8 cellular contexts compared by ENCODE assay signal in genomic region chr4:67699603-67700002, GRCh38. TPM values are rescaled to one million over a fixed set of nuclear protein-coding genes. Genes with fewer than 3 reads are reported as not detected.
DNase-seq lines count a peak whose midpoint lies in the region; ATAC-seq and TF ChIP-seq lines count a peak whose summit lies in the region.
"Had no signal": no experiment of that assay in that cellular context is flagged by ENCODE, and none has a peak within 500 bp of the region (broad histone marks: within the 10 kb centered on the region; RNA-seq: fewer than 3 reads in every experiment).

No MANE protein-coding gene starts in this region.

- H3K4me2 ChIP-seq in GM23338 (peak overlapping the region; percentile 92), PC-9 (peak overlapping the region; percentile 85)

- DNase-seq in GM23338 (ENCODE audit: low spot score) = no peak
- no peak for DNase-seq in PC-9
- no peak for DNase-seq in epithelial cell of esophagus (ENCODE audit: low read depth)
- no peak for DNase-seq in dedifferentiated amniotic fluid mesenchymal stem cell (ENCODE audit: extremely low spot score)
- DNase-seq: NCI-H1436 treated with DMSO at 0.1 percent for 48 hours had no signal

- intact Hi-C loops in PC-9 (cut with micrococcal nuclease; ENCODE audit: unreplicated experiment) = loop anchor here (2.0 kb wide), 1 partner anchor 155 kb away; the partner anchor contains the start of gene CENPC

- CTCF ChIA-PET in PC-9 (lab: Charles Lee) = interaction anchor here (1.7 kb wide), 1 partner anchor 47 kb away, joined by 7 read pairs; no protein-coding TSS in a partner anchor

- H3K36me3 Mint-ChIP-seq in GM23338 (ENCODE audit: low read depth) = peaks cover 4% of the 10 kb centered on the region; the same call in 2 of the 3 replicates

- no peaks in the 10 kb centered on the region for H3K9me3 Mint-ChIP-seq in GM23338

- no peaks in the 10 kb centered on the region for H3K27me3 Mint-ChIP-seq in GM23338 (ENCODE audit: insufficient read depth, low read depth, poor library complexity)

- H3K27ac Mint-ChIP-seq in GM23338 = peak overlapping the region; percentile 95; the same call in 1 of the 2 replicates

- no peaks in the 10 kb centered on the region for H3F3A ChIP-seq in GM23338 (replicated peaks; ENCODE audit: low read depth)
- peaks cover 10% of the 10 kb centered on the region; the same call in 1 of the 2 replicates for H3F3A ChIP-seq in PC-9 (ENCODE audit: insufficient read depth, low read depth)

- H3K4me3 ChIP-seq in GM23338 (peak overlapping the region; percentile 85), PC-9 (peak overlapping the region; percentile 84), epithelial cell of esophagus (ENCODE audit: low read length) (peak overlapping the region; percentile 83), rectal smooth muscle tissue (ENCODE audit: low read length) (peak overlapping the region; percentile 91)

- no peaks in the 10 kb centered on the region for H3K27me3 ChIP-seq in GM23338 (ENCODE audit: insufficient read depth)
- no peaks in the 10 kb centered on the region for H3K27me3 ChIP-seq in PC-9 (ENCODE audit: insufficient read depth, low read depth)
- no peaks in the 10 kb centered on the region for H3K27me3 ChIP-seq in rectal smooth muscle tissue (ENCODE audit: control insufficient read depth, insufficient read depth, low read length)

- TF ChIP-seq CTCF in GM23338 (conservative IDR thresholded peaks at IDR 0.05; ENCODE audit: low read depth in 2 of 2) (no peak), PC-9 (conservative IDR thresholded peaks at IDR 0.05) (no peak), epithelial cell of esophagus (IDR thresholded peaks at IDR 0.05; ENCODE audit: insufficient read depth, low read depth, low read length, missing control alignments) (no peak)

- no peaks in the 10 kb centered on the region for H3K9me3 ChIP-seq in PC-9 (ENCODE audit: insufficient read depth, low read depth)

- TSS peak; percentile 51 for BruUV-seq in PC-9 (replicated peaks; lab: Mats Ljungman, UMichigan)

- peak overlapping the region; percentile 88 for H3K4me3 Mint-ChIP-seq in GM23338

- H3K9me2 ChIP-seq in GM23338 (ENCODE audit: insufficient read depth) (no peaks in the 10 kb centered on the region), PC-9 (ENCODE audit: insufficient read depth) (no peaks in the 10 kb centered on the region)

- no peak for ATAC-seq in GM23338
- ATAC-seq in esophagus mucosa = no peak
- no peak for ATAC-seq in GM19397 (IDR thresholded peaks at IDR 0.05; ENCODE audit: unreplicated experiment)

- H3K9ac ChIP-seq in rectal smooth muscle tissue (ENCODE audit: low read length) = no peak overlapping the region

- POLR2A ChIA-PET in PC-9 (lab: Charles Lee; ENCODE audit: unreplicated experiment) = interaction anchor here (0.6 kb wide), 1 partner anchor 79 kb away, joined by 4 read pairs; no protein-coding TSS in a partner anchor

- H3K27ac ChIP-seq in GM23338 (ENCODE audit: low read depth) (no peak overlapping the region), PC-9 (peak overlapping the region; percentile 84), rectal smooth muscle tissue (ENCODE audit: low read depth, low read length) (no peak overlapping the region)

- H3K36me3 ChIP-seq in GM23338 (ENCODE audit: insufficient read depth) = peaks cover 3% of the 10 kb centered on the region; the same call in 1 of the 2 replicates
- H3K36me3 ChIP-seq in PC-9 (ENCODE audit: low read depth) = no peaks in the 10 kb centered on the region
- H3K36me3 ChIP-seq in rectal smooth muscle tissue (ENCODE audit: control insufficient read depth, insufficient read depth, low read length) = no peaks in the 10 kb centered on the region

- H3K4me1 ChIP-seq in GM23338 (ENCODE audit: insufficient read depth) = peaks cover 8% of the 10 kb centered on the region
- H3K4me1 ChIP-seq in PC-9 (replicated peaks; ENCODE audit: insufficient read depth) = peaks cover 12% of the 10 kb centered on the region
- no peaks in the 10 kb centered on the region for H3K4me1 ChIP-seq in rectal smooth muscle tissue (ENCODE audit: control insufficient read depth, insufficient read depth, low read length)

- peaks cover 11% of the 10 kb centered on the region for H3K4me1 Mint-ChIP-seq in GM23338

- peaks cover 83% of the 10 kb centered on the region for H3K79me2 ChIP-seq in GM23338 (replicated peaks; ENCODE audit: insufficient read depth)
- peaks cover 54% of the 10 kb centered on the region for H3K79me2 ChIP-seq in PC-9 (ENCODE audit: low read depth)

- H4K20me1 ChIP-seq in GM23338 (replicated peaks; ENCODE audit: insufficient read depth) (no peaks in the 10 kb centered on the region), PC-9 (ENCODE audit: insufficient read depth) (no peaks in the 10 kb centered on the region)

- H2AFZ ChIP-seq in GM23338 (no peak overlapping the region), PC-9 (peak overlapping the region; percentile 83; the same call in 1 of the 2 replicates)

TF ChIP-seq in GM23338, 12 proteins besides CTCF, POLR2A, EP300 and RAD21:
- TF ChIP-seq ZNF114 (CRISPR knock-in tag; IDR thresholded peaks at IDR 0.05) (no peak), ETS1 (IDR thresholded peaks at IDR 0.05) (no peak), STAT1 (IDR thresholded peaks at IDR 0.05; ENCODE audit: unreplicated experiment) (no peak), ZNF331 (CRISPR knock-in tag; IDR thresholded peaks at IDR 0.05; ENCODE audit: low read depth) (no peak), EZH2 (IDR thresholded peaks at IDR 0.05; ENCODE audit: low read depth, unreplicated experiment) (no peak), EZH2phosphoT487 (IDR thresholded peaks at IDR 0.05; ENCODE audit: unreplicated experiment) (no peak), NANOG (IDR thresholded peaks at IDR 0.05; ENCODE audit: borderline replicate concordance) (no peak)

RNA-seq across cellular contexts. Expression of gene UBA6, which starts 1.4 kb away (rescaled TPM):
- 77.3 and 96.3 TPM in 2 replicates for total RNA-seq in GM23338 (2014; rRNA removed; shearing (Covaris generic))
- polyA plus RNA-seq in GM23338 (2016; fragmentation: Nextera tagmentation; extraction: Ambion mirVana) = 15.0 and 17.6 TPM in 2 replicates
- total RNA-seq in PC-9 (2021) (51.0 and 64.2 TPM in 2 replicates), esophagus mucosa (55.9 TPM)

RNA-seq across cellular contexts. Expression of gene GNRHR, which starts 54.6 kb away (rescaled TPM):
- total RNA-seq in GM23338 (2014; rRNA removed; shearing (Covaris generic)) = not detected in 2 replicates
- 0.10 TPM in 1 of 2 replicates, not detected in the other for polyA plus RNA-seq in GM23338 (2016; fragmentation: Nextera tagmentation; extraction: Ambion mirVana)
- not detected in 2 replicates for total RNA-seq in PC-9 (2021)
- 0.56 TPM for total RNA-seq in esophagus mucosa
